ENCODE assay signal across 11 cellular contexts in the genomic region with DNA sequence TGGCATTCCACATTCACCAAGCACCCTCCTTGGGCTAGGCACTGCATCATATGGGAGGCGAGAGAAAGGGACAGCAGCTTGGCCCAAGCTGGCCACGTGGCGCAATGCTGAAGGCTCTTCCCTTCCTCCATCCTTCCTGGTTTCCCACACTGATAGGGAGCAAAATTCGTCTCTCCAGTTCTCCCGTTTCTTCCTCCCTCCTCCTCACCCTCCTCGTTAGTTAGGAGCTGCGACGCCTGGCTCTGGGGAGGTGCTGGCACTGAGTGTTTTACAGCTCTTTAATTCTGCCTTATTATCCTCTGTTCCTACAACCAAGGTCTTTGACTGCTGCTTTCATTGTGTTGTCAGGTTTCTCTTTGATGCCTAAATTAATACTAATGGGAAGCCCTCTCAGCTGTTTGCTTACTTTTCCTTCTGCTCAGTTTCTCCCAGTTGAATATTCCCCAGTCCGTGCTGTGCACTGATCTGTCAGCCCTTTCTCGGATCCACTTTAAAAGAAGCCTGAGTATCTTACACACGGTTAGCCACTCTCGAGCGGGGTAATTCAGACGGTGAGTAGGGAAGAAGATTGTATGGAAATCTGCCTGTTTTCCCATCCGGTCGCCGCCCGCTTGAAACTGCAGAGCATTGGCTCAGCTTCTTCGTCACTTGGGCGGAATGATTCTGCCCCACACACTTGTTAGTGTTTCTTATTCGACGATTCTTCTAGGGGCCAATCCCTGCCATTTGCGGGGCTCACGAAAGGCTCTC. TPM values are rescaled to one million over a fixed set of nuclear protein-coding genes. Genes with fewer than 3 reads are reported as not detected.
DNase-seq lines count a peak whose midpoint lies in the region; ATAC-seq, FAIRE-seq and TF ChIP-seq lines count a peak whose summit lies in the region.
"Had no signal": no experiment of that assay in that cellular context is flagged by ENCODE, and none has a peak within 500 bp of the region (broad histone marks: within the 10 kb centered on the region; RNA-seq: fewer than 3 reads in every experiment).

No MANE protein-coding gene starts in this region.

- no peak overlapping the region for H3K14ac ChIP-seq in H1 (ENCODE audit: insufficient read length)

- TF ChIP-seq EP300 in H1 (IDR thresholded peaks at IDR 0.05; ENCODE audit: borderline replicate concordance in 1 of 2, low read depth in 2 of 2, low read length in 2 of 2), result no peak

- DNase-seq in H1 (ENCODE audit: low read depth in 1 of 2, low spot score in 2 of 2), result peak; percentile 13 to 54
- peak; percentile 64 for DNase-seq in islet precursor cell
- DNase-seq in naive thymus-derived CD8-positive, alpha-beta T cell, result no peak
- DNase-seq in NCI-H2107 treated with DMSO at 0.1 percent for 48 hours (lab: John Stamatoyannopoulos, UW; ENCODE audit: unreplicated experiment), result no peak
- DNase-seq in HUDEP-2 (lab: John Stamatoyannopoulos, UW; ENCODE audit: unreplicated experiment in 76 of 76), result no peak
- DNase-seq: activated naive CD4-positive, alpha-beta T cell treated with anti-CD3 and anti-CD28 coated beads, Interleukin-2, amount 50 U/mL, for 16 hours; NCI-H1105; stimulated activated naive CD4-positive, alpha-beta T cell treated with Interleukin-2 at 50 U/mL for 16 hours had no signal

- H3K79me1 ChIP-seq in H1 (ENCODE audit: low read depth, low read length), result no peaks in the 10 kb centered on the region

- no peak overlapping the region for H2AK5ac ChIP-seq in H1 (ENCODE audit: low read depth, low read length)

- H3K4ac ChIP-seq in H1 (replicated peaks; ENCODE audit: insufficient read length, low read depth, low read length), result no peak overlapping the region

- peak overlapping the region; percentile 91 for H2AFZ ChIP-seq in H1 (ENCODE audit: low read length)

- H3K56ac ChIP-seq in H1 (replicated peaks; ENCODE audit: insufficient read length, low read depth, low read length), result no peak overlapping the region

- peak overlapping the region in 1 of 10 donors; percentile 36 for H3K27ac Mint-ChIP-seq in naive thymus-derived CD8-positive, alpha-beta T cell

- POLR2A ChIA-PET in H1 (lab: Charles Lee; ENCODE audit: partially characterized antibody), result interaction anchor here (0.8 to 1.3 kb wide), 3 partner anchors 8 to 95 kb away, joined by 3 read pairs; no protein-coding TSS in a partner anchor
- POLR2A ChIA-PET in naive thymus-derived CD8-positive, alpha-beta T cell (lab: Charles Lee), result no interaction called here

- H3K4me1 Mint-ChIP-seq in naive thymus-derived CD8-positive, alpha-beta T cell, result no peaks in the 10 kb centered on the region

- H2BK5ac ChIP-seq in H1 (ENCODE audit: low read depth, low read length), result no peak overlapping the region

- no peak for ATAC-seq in HG02759 (IDR thresholded peaks at IDR 0.05; ENCODE audit: unreplicated experiment)
- ATAC-seq in naive thymus-derived CD8-positive, alpha-beta T cell, result no peak

- no peak overlapping the region for H3K9ac ChIP-seq in HUES48 (ENCODE audit: low read depth, low read length)
- H3K9ac ChIP-seq in H1 (replicated peaks in 1 of 4; ENCODE audit: extremely low read depth in 1 of 4, low read depth in 3 of 4, low read length in 3 of 4), result peak overlapping the region in 1 of 4 experiments; percentile 1; a peak in 1 of 7 replicates
- peak overlapping the region; percentile 48 to 73 (median 57) for H3K9ac ChIP-seq in skeletal muscle tissue (ENCODE audit: low read depth in 1 of 3, low read length in 3 of 3)

- peaks cover 4% of the 10 kb centered on the region; the same call in 1 of the 2 replicates for H3K23me2 ChIP-seq in H1 (ENCODE audit: low read depth, low read length)

- no peak for TF ChIP-seq RAD21 in H1 (IDR thresholded peaks at IDR 0.05 in 1 of 2, conservative IDR thresholded peaks at IDR 0.05 in 1 of 2; ENCODE audit: low read depth in 2 of 2, low read length in 2 of 2)

- peak overlapping the region; percentile 61 to 97 for H3K4me2 ChIP-seq in H1 (ENCODE audit: insufficient read depth in 1 of 2, low read depth in 2 of 2, low read length in 2 of 2)

- 11% methylated on average over 24 of the region's 24 CpGs; no CpG with 5 or more reads in 1 of the 2 experiments for WGBS in H1 (ENCODE audit: extremely low coverage in 1 of 2, insufficient coverage in 1 of 2, insufficient read length in 1 of 2, insufficient replicate concordance in 2 of 2, low coverage in 1 of 2, low lambda C conversion rate in 2 of 2, missing lambda C conversion rate in 1 of 2), 2 experiments

- H3K4me3 Mint-ChIP-seq in naive thymus-derived CD8-positive, alpha-beta T cell, result peak overlapping the region in 1 of 10 donors; percentile 12

- peak; percentile 75 for FAIRE-seq in H1 (lab: Jason Lieb, UNC)

- H3K27me3 ChIP-seq in HUES48 (ENCODE audit: control insufficient read depth, insufficient read depth, low read length) (peaks cover 16% of the 10 kb centered on the region), H1 (replicated peaks in 1 of 4; ENCODE audit: control insufficient read depth in 3 of 4, extremely low read depth in 1 of 4, insufficient read depth in 3 of 4, low read length in 3 of 4) (peaks cover 0 to 20% (median 15%) of the 10 kb centered on the region in 4 experiments; a peak in 4 of 7 replicates), skeletal muscle tissue (ENCODE audit: control insufficient read depth in 3 of 3, insufficient read depth in 3 of 3, low read length in 3 of 3) (peaks cover 0 to 2% (median 0%) of the 10 kb centered on the region in 3 donors)

- no peak overlapping the region for H3K23ac ChIP-seq in H1 (ENCODE audit: insufficient read length)

- no peaks in the 10 kb centered on the region for H3K9me3 Mint-ChIP-seq in naive thymus-derived CD8-positive, alpha-beta T cell

- H2BK12ac ChIP-seq in H1 (ENCODE audit: low read depth, low read length), result peak overlapping the region; percentile 93

- no peak for TF ChIP-seq CTCF in H1 (IDR thresholded peaks at IDR 0.05; ENCODE audit: control extremely low read depth in 1 of 3, insufficient read depth in 1 of 3, low read depth in 1 of 3, low read length in 3 of 3)

- no peaks in the 10 kb centered on the region for H3K36me3 Mint-ChIP-seq in naive thymus-derived CD8-positive, alpha-beta T cell

- H3K27ac ChIP-seq in HUES48 (ENCODE audit: low read depth, low read length) (no peak overlapping the region), H1 (ENCODE audit: low read depth, low read length) (no peak overlapping the region), skeletal muscle tissue (ENCODE audit: low read depth, low read length) (peak overlapping the region; percentile 42)

- TF ChIP-seq POLR2A in H1 (IDR thresholded peaks at IDR 0.05; ENCODE audit: control extremely low read depth in 1 of 2, low read depth in 2 of 2, low read length in 2 of 2), result no peak

- H3K9me3 ChIP-seq in HUES48 (ENCODE audit: control insufficient read depth, insufficient read depth, low read length), result no peaks in the 10 kb centered on the region
- no peaks in the 10 kb centered on the region for H3K9me3 ChIP-seq in H1 (ENCODE audit: insufficient read depth in 2 of 2, low read depth in 1 of 2, low read length in 1 of 2)
- H3K9me3 ChIP-seq in skeletal muscle tissue (ENCODE audit: control insufficient read depth in 3 of 3, low read length in 3 of 3), result no peaks in the 10 kb centered on the region

- H3K27me3 Mint-ChIP-seq in naive thymus-derived CD8-positive, alpha-beta T cell, result peaks cover 9 to 43% (median 31%) of the 10 kb centered on the region in 5 donors

- H4K8ac ChIP-seq in H1 (ENCODE audit: extremely low read depth, insufficient read depth, low read length), result peak overlapping the region; percentile 69; the same call in 1 of the 2 replicates

- H3K4me1 ChIP-seq in HUES48 (ENCODE audit: control insufficient read depth, insufficient read depth, low read length) (peaks cover 15% of the 10 kb centered on the region), H1 (replicated peaks in 1 of 4; ENCODE audit: control insufficient read depth in 3 of 4, insufficient read depth in 4 of 4, low read length in 3 of 4) (peaks cover 2 to 14% (median 5%) of the 10 kb centered on the region in 4 experiments; a peak in 4 of 7 replicates), skeletal muscle tissue (ENCODE audit: control insufficient read depth in 3 of 3, insufficient read depth in 3 of 3, low read length in 3 of 3) (peaks cover 12 to 19% (median 16%) of the 10 kb centered on the region in 3 donors)

- H2BK15ac ChIP-seq in H1 (ENCODE audit: low read length), result 0 out of 2 replicates have a peak overlapping the region, but pooled peaks have one; percentile 96

- peak overlapping the region; percentile 88; the same call in 1 of the 2 replicates for H2BK20ac ChIP-seq in H1 (ENCODE audit: low read length)

- CTCF ChIA-PET in H1 (lab: Charles Lee; ENCODE audit: partially characterized antibody), result interaction anchor here (0.8 to 15.2 kb wide), 12 partner anchors 10 to 371 kb away, joined by 3 to 541 read pairs (median 4); no protein-coding TSS in a partner anchor

- H2BK120ac ChIP-seq in H1 (replicated peaks; ENCODE audit: low read depth, low read length), result peak overlapping the region; percentile 14

- H3K4me3 ChIP-seq in HUES48 (ENCODE audit: low read depth, low read length) (peak overlapping the region; percentile 49), H1 (ENCODE audit: extremely low read depth in 1 of 4, insufficient read depth in 2 of 4, low read depth in 3 of 4, low read length in 4 of 4) (peak overlapping the region; percentile 21 to 53 (median 44); a peak in 6 of 8 replicates), skeletal muscle tissue (ENCODE audit: low read length in 3 of 3) (peak overlapping the region; percentile 63 to 65 (median 65))

- no peak overlapping the region for H4K91ac ChIP-seq in H1 (replicated peaks; ENCODE audit: insufficient read length, low read length)

- peak overlapping the region; percentile 88 for H3K18ac ChIP-seq in H1 (ENCODE audit: extremely low read depth, low read length)

- no peaks in the 10 kb centered on the region for H3K36me3 ChIP-seq in HUES48 (ENCODE audit: control insufficient read depth, insufficient read depth, low read length)
- no peaks in the 10 kb centered on the region for H3K36me3 ChIP-seq in H1 (ENCODE audit: control insufficient read depth in 2 of 4, insufficient read depth in 4 of 4, low read length in 3 of 4)
- H3K36me3 ChIP-seq in skeletal muscle tissue (ENCODE audit: control insufficient read depth in 3 of 3, insufficient read depth in 3 of 3, low read length in 3 of 3), result no peaks in the 10 kb centered on the region

- H4K5ac ChIP-seq in H1 (ENCODE audit: insufficient read length, low read depth, low read length), result no peak overlapping the region

- H3K79me2 ChIP-seq in H1 (ENCODE audit: control insufficient read depth in 1 of 2, insufficient read depth in 2 of 2, low read length in 2 of 2), result no peaks in the 10 kb centered on the region

- H4K20me1 ChIP-seq in H1 (replicated peaks in 1 of 2; ENCODE audit: control insufficient read depth in 1 of 2, insufficient read depth in 2 of 2, low read length in 2 of 2), result no peaks in the 10 kb centered on the region

RNA-seq across cellular contexts. Expression of a gene that starts 56.2 kb away (rescaled TPM):
- total RNA-seq in H1 (2021; fragmentation: NEBNext Ultra II Directional; extraction: Animal tissue kit (Norgen Biotek cat#: 25700)), result 4.4 and 5.2 TPM in 2 replicates
- 1.6 and 3.0 TPM in 2 replicates for polyA plus RNA-seq in H1 (2011; rRNA removed)
- 3.4 TPM for polyA plus RNA-seq in H1 (2011; cell fraction: cytosol; rRNA removed)
- 3.5 TPM for polyA plus RNA-seq in H1 (2011; cell fraction: nucleus; rRNA removed)
- 3.9 to 9.8 TPM (median 4.9 TPM) in 4 replicates for polyA plus RNA-seq in H1 (2012, experiment 1 of 2)
- polyA plus RNA-seq in H1 (2012, experiment 2 of 2), result 3.1 TPM
- polyA plus RNA-seq in H1 (2013, experiment 1 of 2), result 3.2 TPM
- polyA plus RNA-seq in H1 (2013, experiment 2 of 2), result 3.3 TPM
- 4.1 and 4.3 TPM in 2 replicates for polyA minus RNA-seq in H1 (2011; rRNA and poly(A)+ RNA removed)
- 2.3 TPM for polyA minus RNA-seq in H1 (2011; cell fraction: cytosol; rRNA and poly(A)+ RNA removed)
- polyA minus RNA-seq in H1 (2011; cell fraction: nucleus; rRNA and poly(A)+ RNA removed), result 3.4 TPM
- 63.2 TPM for total RNA-seq in skeletal muscle tissue
- 10 to 100 TPM; 37.2 to 39.5 TPM for total RNA-seq in naive thymus-derived CD8-positive, alpha-beta T cell
- polyA plus RNA-seq in naive thymus-derived CD8-positive, alpha-beta T cell, result 10 to 100 TPM; 37.6 to 41.9 (median 41.7) TPM

Comparison
In these comparisons a context has a peak if more than half of its experiments do, and no peak if none do; other contexts are left out.
1. DNase-seq: peak in H1 (2 of 2) and islet precursor cell (single experiment); none in naive thymus-derived CD8-positive, alpha-beta T cell (0 of 10), NCI-H2107 treated with DMSO at 0.1 percent for 48 hours (single experiment) and HUDEP-2 (0 of 76).
2. Peak in every context shown above with its lines, with median percentiles within 50 percentile points of each other: H3K4me3 ChIP-seq.